2 cellular contexts compared by ENCODE assay signal in the genomic region with DNA sequence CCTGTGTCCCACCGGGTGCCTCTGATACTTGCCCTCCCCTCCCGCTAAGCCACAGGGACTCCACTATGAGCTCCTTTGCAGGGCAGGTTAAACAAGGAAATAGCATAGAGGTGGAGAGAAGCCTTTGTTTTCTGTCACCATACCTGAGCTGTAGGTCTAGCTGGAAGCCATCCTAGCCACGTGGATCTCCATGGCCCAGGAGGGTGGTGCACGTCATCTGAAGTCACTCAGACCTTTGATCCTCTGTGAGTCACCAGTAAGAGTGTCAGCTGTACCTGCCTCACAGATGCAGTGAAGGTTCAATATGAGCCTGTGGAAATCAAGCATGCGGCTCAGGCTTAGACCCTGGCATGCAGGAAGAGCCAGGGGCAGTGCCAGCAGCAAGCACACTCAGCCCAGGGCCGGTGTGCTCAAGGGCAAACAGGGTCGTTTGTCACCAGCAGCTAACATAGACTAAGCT.
TF ChIP-seq lines count a peak whose summit lies in the region.

No MANE protein-coding gene starts in this region.

TF ChIP-seq in GM23338, 12 proteins besides CTCF, POLR2A, EP300 and RAD21 (continued from another document):
- TF ChIP-seq, protein P1, sequence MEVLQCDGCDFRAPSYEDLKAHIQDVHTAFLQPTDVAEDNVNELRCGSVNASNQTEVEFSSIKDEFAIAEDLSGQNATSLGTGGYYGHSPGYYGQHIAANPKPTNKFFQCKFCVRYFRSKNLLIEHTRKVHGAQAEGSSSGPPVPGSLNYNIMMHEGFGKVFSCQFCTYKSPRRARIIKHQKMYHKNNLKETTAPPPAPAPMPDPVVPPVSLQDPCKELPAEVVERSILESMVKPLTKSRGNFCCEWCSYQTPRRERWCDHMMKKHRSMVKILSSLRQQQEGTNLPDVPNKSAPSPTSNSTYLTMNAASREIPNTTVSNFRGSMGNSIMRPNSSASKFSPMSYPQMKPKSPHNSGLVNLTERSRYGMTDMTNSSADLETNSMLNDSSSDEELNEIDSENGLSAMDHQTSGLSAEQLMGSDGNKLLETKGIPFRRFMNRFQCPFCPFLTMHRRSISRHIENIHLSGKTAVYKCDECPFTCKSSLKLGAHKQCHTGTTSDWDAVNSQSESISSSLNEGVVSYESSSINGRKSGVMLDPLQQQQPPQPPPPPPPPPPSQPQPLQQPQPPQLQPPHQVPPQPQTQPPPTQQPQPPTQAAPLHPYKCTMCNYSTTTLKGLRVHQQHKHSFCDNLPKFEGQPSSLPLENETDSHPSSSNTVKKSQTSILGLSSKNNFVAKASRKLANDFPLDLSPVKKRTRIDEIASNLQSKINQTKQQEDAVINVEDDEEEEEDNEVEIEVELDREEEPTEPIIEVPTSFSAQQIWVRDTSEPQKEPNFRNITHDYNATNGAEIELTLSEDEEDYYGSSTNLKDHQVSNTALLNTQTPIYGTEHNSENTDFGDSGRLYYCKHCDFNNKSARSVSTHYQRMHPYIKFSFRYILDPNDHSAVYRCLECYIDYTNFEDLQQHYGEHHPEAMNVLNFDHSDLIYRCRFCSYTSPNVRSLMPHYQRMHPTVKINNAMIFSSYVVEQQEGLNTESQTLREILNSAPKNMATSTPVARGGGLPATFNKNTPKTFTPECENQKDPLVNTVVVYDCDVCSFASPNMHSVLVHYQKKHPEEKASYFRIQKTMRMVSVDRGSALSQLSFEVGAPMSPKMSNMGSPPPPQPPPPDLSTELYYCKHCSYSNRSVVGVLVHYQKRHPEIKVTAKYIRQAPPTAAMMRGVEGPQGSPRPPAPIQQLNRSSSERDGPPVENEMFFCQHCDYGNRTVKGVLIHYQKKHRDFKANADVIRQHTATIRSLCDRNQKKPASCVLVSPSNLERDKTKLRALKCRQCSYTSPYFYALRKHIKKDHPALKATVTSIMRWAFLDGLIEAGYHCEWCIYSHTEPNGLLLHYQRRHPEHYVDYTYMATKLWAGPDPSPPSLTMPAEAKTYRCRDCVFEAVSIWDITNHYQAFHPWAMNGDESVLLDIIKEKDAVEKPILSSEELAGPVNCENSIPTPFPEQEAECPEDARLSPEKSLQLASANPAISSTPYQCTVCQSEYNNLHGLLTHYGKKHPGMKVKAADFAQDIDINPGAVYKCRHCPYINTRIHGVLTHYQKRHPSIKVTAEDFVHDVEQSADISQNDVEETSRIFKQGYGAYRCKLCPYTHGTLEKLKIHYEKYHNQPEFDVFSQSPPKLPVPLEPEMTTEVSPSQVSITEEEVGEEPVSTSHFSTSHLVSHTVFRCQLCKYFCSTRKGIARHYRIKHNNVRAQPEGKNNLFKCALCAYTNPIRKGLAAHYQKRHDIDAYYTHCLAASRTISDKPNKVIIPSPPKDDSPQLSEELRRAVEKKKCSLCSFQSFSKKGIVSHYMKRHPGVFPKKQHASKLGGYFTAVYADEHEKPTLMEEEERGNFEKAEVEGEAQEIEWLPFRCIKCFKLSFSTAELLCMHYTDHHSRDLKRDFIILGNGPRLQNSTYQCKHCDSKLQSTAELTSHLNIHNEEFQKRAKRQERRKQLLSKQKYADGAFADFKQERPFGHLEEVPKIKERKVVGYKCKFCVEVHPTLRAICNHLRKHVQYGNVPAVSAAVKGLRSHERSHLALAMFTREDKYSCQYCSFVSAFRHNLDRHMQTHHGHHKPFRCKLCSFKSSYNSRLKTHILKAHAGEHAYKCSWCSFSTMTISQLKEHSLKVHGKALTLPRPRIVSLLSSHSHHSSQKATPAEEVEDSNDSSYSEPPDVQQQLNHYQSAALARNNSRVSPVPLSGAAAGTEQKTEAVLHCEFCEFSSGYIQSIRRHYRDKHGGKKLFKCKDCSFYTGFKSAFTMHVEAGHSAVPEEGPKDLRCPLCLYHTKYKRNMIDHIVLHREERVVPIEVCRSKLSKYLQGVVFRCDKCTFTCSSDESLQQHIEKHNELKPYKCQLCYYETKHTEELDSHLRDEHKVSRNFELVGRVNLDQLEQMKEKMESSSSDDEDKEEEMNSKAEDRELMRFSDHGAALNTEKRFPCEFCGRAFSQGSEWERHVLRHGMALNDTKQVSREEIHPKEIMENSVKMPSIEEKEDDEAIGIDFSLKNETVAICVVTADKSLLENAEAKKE (CRISPR knock-in tag; IDR thresholded peaks at IDR 0.05), result no peak
- TF ChIP-seq ZNF331 (CRISPR knock-in tag; IDR thresholded peaks at IDR 0.05; ENCODE audit: low read depth), result no peak
- TF ChIP-seq NANOG (IDR thresholded peaks at IDR 0.05; ENCODE audit: borderline replicate concordance), result no peak
- TF ChIP-seq EZH2 (IDR thresholded peaks at IDR 0.05; ENCODE audit: low read depth, unreplicated experiment), result no peak
- no peak for TF ChIP-seq ZNF114 (CRISPR knock-in tag; IDR thresholded peaks at IDR 0.05)
- no peak for TF ChIP-seq POLR2AphosphoS5 (IDR thresholded peaks at IDR 0.05; ENCODE audit: low read depth)
- TF ChIP-seq, protein P2, sequence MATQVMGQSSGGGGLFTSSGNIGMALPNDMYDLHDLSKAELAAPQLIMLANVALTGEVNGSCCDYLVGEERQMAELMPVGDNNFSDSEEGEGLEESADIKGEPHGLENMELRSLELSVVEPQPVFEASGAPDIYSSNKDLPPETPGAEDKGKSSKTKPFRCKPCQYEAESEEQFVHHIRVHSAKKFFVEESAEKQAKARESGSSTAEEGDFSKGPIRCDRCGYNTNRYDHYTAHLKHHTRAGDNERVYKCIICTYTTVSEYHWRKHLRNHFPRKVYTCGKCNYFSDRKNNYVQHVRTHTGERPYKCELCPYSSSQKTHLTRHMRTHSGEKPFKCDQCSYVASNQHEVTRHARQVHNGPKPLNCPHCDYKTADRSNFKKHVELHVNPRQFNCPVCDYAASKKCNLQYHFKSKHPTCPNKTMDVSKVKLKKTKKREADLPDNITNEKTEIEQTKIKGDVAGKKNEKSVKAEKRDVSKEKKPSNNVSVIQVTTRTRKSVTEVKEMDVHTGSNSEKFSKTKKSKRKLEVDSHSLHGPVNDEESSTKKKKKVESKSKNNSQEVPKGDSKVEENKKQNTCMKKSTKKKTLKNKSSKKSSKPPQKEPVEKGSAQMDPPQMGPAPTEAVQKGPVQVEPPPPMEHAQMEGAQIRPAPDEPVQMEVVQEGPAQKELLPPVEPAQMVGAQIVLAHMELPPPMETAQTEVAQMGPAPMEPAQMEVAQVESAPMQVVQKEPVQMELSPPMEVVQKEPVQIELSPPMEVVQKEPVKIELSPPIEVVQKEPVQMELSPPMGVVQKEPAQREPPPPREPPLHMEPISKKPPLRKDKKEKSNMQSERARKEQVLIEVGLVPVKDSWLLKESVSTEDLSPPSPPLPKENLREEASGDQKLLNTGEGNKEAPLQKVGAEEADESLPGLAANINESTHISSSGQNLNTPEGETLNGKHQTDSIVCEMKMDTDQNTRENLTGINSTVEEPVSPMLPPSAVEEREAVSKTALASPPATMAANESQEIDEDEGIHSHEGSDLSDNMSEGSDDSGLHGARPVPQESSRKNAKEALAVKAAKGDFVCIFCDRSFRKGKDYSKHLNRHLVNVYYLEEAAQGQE (IDR thresholded peaks at IDR 0.05; ENCODE audit: unreplicated experiment), result no peak
- TF ChIP-seq, protein P3, sequence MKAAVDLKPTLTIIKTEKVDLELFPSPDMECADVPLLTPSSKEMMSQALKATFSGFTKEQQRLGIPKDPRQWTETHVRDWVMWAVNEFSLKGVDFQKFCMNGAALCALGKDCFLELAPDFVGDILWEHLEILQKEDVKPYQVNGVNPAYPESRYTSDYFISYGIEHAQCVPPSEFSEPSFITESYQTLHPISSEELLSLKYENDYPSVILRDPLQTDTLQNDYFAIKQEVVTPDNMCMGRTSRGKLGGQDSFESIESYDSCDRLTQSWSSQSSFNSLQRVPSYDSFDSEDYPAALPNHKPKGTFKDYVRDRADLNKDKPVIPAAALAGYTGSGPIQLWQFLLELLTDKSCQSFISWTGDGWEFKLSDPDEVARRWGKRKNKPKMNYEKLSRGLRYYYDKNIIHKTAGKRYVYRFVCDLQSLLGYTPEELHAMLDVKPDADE (IDR thresholded peaks at IDR 0.05), result no peak
- TF ChIP-seq EZH2phosphoT487 (IDR thresholded peaks at IDR 0.05; ENCODE audit: unreplicated experiment), result no peak

TF ChIP-seq in HepG2, 621 proteins besides CTCF, POLR2A, EP300 and RAD21 (continued from another document and continues in another):
- TF ChIP-seq, protein P4, sequence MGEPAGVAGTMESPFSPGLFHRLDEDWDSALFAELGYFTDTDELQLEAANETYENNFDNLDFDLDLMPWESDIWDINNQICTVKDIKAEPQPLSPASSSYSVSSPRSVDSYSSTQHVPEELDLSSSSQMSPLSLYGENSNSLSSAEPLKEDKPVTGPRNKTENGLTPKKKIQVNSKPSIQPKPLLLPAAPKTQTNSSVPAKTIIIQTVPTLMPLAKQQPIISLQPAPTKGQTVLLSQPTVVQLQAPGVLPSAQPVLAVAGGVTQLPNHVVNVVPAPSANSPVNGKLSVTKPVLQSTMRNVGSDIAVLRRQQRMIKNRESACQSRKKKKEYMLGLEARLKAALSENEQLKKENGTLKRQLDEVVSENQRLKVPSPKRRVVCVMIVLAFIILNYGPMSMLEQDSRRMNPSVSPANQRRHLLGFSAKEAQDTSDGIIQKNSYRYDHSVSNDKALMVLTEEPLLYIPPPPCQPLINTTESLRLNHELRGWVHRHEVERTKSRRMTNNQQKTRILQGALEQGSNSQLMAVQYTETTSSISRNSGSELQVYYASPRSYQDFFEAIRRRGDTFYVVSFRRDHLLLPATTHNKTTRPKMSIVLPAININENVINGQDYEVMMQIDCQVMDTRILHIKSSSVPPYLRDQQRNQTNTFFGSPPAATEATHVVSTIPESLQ (CRISPR knock-in tag; conservative IDR thresholded peaks at IDR 0.05), result no peak
- TF ChIP-seq SETDB1 (CRISPR knock-in tag; IDR thresholded peaks at IDR 0.05; ENCODE audit: borderline replicate concordance) (no peak), HIVEP1 (CRISPR knock-in tag; IDR thresholded peaks at IDR 0.05) (0 out of 2 replicates have a peak, but pooled peaks have one; percentile 18), HOXA5 (CRISPR knock-in tag; IDR thresholded peaks at IDR 0.05) (no peak), TEAD3 (CRISPR knock-in tag; optimal IDR thresholded peaks at IDR 0.05; ENCODE audit: borderline replicate concordance) (peak; percentile 79), ZNF431 (CRISPR knock-in tag; IDR thresholded peaks at IDR 0.05; ENCODE audit: borderline replicate concordance, low read depth) (no peak), KAT8 (CRISPR knock-in tag; IDR thresholded peaks at IDR 0.05) (peak; percentile 51), ATAD3A (CRISPR knock-in tag; IDR thresholded peaks at IDR 0.05) (no peak), AGO1 (IDR thresholded peaks at IDR 0.05; ENCODE audit: low read depth, low read length, poor library complexity, severe bottlenecking) (no peak), CREB1 (IDR thresholded peaks at IDR 0.05) (peak; percentile 91), CREB1 (CRISPR knock-in tag; IDR thresholded peaks at IDR 0.05) (peak; percentile 82), MEF2D (CRISPR knock-in tag; IDR thresholded peaks at IDR 0.05) (peak; percentile 84), RFXAP (CRISPR knock-in tag; IDR thresholded peaks at IDR 0.05; ENCODE audit: borderline replicate concordance) (peak; percentile 50; the same call in 1 of the 2 replicates), ATM (IDR thresholded peaks at IDR 0.05; ENCODE audit: borderline replicate concordance) (no peak), ZNF251 (CRISPR knock-in tag; IDR thresholded peaks at IDR 0.05) (no peak), ZNF530 (CRISPR knock-in tag; IDR thresholded peaks at IDR 0.05; ENCODE audit: low read depth) (no peak), DNMT3B (CRISPR knock-in tag; conservative IDR thresholded peaks at IDR 0.05) (peak; percentile 92), FOXA1 (IDR thresholded peaks at IDR 0.05) (no peak), FOXA1 (CRISPR knock-in tag; IDR thresholded peaks at IDR 0.05) (no peak; the same call in 1 of the 2 replicates), GABPB1 (CRISPR knock-in tag; IDR thresholded peaks at IDR 0.05) (peak; percentile 51), TARDBP (CRISPR knock-in tag; IDR thresholded peaks at IDR 0.05) (peak; percentile 73; the same call in 1 of the 2 replicates), ZFYVE20 (CRISPR knock-in tag; IDR thresholded peaks at IDR 0.05; ENCODE audit: borderline replicate concordance, low read depth) (no peak), GABPA (IDR thresholded peaks at IDR 0.05; ENCODE audit: low read depth, low read length) (no peak), GABPA (CRISPR knock-in tag; IDR thresholded peaks at IDR 0.05; ENCODE audit: low read depth) (no peak)
- TF ChIP-seq, protein P5, sequence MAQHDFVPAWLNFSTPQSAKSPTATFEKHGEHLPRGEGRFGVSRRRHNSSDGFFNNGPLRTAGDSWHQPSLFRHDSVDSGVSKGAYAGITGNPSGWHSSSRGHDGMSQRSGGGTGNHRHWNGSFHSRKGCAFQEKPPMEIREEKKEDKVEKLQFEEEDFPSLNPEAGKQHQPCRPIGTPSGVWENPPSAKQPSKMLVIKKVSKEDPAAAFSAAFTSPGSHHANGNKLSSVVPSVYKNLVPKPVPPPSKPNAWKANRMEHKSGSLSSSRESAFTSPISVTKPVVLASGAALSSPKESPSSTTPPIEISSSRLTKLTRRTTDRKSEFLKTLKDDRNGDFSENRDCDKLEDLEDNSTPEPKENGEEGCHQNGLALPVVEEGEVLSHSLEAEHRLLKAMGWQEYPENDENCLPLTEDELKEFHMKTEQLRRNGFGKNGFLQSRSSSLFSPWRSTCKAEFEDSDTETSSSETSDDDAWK (CRISPR knock-in tag; IDR thresholded peaks at IDR 0.05), result no peak
- TF ChIP-seq, protein P6, sequence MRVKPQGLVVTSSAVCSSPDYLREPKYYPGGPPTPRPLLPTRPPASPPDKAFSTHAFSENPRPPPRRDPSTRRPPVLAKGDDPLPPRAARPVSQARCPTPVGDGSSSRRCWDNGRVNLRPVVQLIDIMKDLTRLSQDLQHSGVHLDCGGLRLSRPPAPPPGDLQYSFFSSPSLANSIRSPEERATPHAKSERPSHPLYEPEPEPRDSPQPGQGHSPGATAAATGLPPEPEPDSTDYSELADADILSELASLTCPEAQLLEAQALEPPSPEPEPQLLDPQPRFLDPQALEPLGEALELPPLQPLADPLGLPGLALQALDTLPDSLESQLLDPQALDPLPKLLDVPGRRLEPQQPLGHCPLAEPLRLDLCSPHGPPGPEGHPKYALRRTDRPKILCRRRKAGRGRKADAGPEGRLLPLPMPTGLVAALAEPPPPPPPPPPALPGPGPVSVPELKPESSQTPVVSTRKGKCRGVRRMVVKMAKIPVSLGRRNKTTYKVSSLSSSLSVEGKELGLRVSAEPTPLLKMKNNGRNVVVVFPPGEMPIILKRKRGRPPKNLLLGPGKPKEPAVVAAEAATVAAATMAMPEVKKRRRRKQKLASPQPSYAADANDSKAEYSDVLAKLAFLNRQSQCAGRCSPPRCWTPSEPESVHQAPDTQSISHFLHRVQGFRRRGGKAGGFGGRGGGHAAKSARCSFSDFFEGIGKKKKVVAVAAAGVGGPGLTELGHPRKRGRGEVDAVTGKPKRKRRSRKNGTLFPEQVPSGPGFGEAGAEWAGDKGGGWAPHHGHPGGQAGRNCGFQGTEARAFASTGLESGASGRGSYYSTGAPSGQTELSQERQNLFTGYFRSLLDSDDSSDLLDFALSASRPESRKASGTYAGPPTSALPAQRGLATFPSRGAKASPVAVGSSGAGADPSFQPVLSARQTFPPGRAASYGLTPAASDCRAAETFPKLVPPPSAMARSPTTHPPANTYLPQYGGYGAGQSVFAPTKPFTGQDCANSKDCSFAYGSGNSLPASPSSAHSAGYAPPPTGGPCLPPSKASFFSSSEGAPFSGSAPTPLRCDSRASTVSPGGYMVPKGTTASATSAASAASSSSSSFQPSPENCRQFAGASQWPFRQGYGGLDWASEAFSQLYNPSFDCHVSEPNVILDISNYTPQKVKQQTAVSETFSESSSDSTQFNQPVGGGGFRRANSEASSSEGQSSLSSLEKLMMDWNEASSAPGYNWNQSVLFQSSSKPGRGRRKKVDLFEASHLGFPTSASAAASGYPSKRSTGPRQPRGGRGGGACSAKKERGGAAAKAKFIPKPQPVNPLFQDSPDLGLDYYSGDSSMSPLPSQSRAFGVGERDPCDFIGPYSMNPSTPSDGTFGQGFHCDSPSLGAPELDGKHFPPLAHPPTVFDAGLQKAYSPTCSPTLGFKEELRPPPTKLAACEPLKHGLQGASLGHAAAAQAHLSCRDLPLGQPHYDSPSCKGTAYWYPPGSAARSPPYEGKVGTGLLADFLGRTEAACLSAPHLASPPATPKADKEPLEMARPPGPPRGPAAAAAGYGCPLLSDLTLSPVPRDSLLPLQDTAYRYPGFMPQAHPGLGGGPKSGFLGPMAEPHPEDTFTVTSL (CRISPR knock-in tag; IDR thresholded peaks at IDR 0.05; ENCODE audit: borderline replicate concordance), result peak; percentile 68; the same call in 1 of the 2 replicates
